In genomic region chr1:42815938-42816599, GRCh38 we compare ENCODE assay signal across 6 cellular contexts. TPM values are rescaled to one million over a fixed set of nuclear protein-coding genes. Genes with fewer than 3 reads are reported as not detected.
A peak's percentile ranks its signal among the peaks of the same experiment; 100 is the strongest.
DNase-seq lines count a peak whose midpoint lies in the region; TF ChIP-seq lines count a peak whose summit lies in the region.

No MANE protein-coding gene starts in this region.

- no peaks in the 10 kb centered on the region for H3K79me2 ChIP-seq in Karpas-422 (ENCODE audit: low read length)

- no peaks in the 10 kb centered on the region for H3K9me3 ChIP-seq in CD8-positive, alpha-beta memory T cell (ENCODE audit: low read length)
- H3K9me3 ChIP-seq in Karpas-422 (ENCODE audit: low read length) = no peaks in the 10 kb centered on the region

- H3K27me3 Mint-ChIP-seq in CD8-positive, alpha-beta memory T cell = no peaks in the 10 kb centered on the region
- H3K27me3 Mint-ChIP-seq in osteocyte (ENCODE audit: unreplicated experiment) = no peaks in the 10 kb centered on the region

- peak overlapping the region; percentile 78 for H3K9ac ChIP-seq in Karpas-422 (ENCODE audit: low read length)

- TF ChIP-seq CTCF in osteocyte (IDR thresholded peaks at IDR 0.05) = no peak

- peak overlapping the region; percentile 84 to 98 (median 94) for H3K27ac Mint-ChIP-seq in CD8-positive, alpha-beta memory T cell
- peak overlapping the region; percentile 88 for H3K27ac Mint-ChIP-seq in osteocyte (ENCODE audit: unreplicated experiment)

- H3K4me1 ChIP-seq in CD8-positive, alpha-beta memory T cell (ENCODE audit: insufficient read depth, low read length) = peaks cover 10% of the 10 kb centered on the region
- H3K4me1 ChIP-seq in Karpas-422 (ENCODE audit: low read length) = peaks cover 16% of the 10 kb centered on the region

- CTCF ChIA-PET in CD8-positive, alpha-beta memory T cell (lab: Charles Lee) = interaction anchor here (1.0 to 2.8 kb wide), 3 partner anchors 31 to 482 kb away, joined by 3 to 14 read pairs (median 3); partner anchors contain the start of genes P3H1 and ZNF691

- POLR2A ChIA-PET in CD8-positive, alpha-beta memory T cell (lab: Charles Lee) = interaction anchor here (1.2 to 3.6 kb wide), 3 partner anchors 31 to 158 kb away, joined by 3 to 30 read pairs (median 7); partner anchors contain the start of genes C1orf50, P3H1, PPIH and ZNF691

- H3K9me3 Mint-ChIP-seq in CD8-positive, alpha-beta memory T cell = no peaks in the 10 kb centered on the region
- no peaks in the 10 kb centered on the region for H3K9me3 Mint-ChIP-seq in osteocyte (ENCODE audit: unreplicated experiment)

- no peaks in the 10 kb centered on the region for H3K27me3 ChIP-seq in CD8-positive, alpha-beta memory T cell (ENCODE audit: insufficient read depth, low read length, poor library complexity, severe bottlenecking)
- H3K27me3 ChIP-seq in Karpas-422 (ENCODE audit: low read length) = no peaks in the 10 kb centered on the region

- peak overlapping the region; percentile 76 for H3K27ac ChIP-seq in CD8-positive, alpha-beta memory T cell (ENCODE audit: low read depth, low read length)
- no peak overlapping the region for H3K27ac ChIP-seq in Karpas-422 (ENCODE audit: low read length)

- H3K4me3 Mint-ChIP-seq in CD8-positive, alpha-beta memory T cell = peak overlapping the region; percentile 78 to 91 (median 85)
- peak overlapping the region; percentile 84 for H3K4me3 Mint-ChIP-seq in osteocyte (ENCODE audit: unreplicated experiment)

- peaks cover 0 to 13% (median 5%) of the 10 kb centered on the region in 3 donors for H3K36me3 Mint-ChIP-seq in CD8-positive, alpha-beta memory T cell
- peaks cover 11% of the 10 kb centered on the region for H3K36me3 Mint-ChIP-seq in osteocyte (ENCODE audit: unreplicated experiment)

- H3K9me2 ChIP-seq in Karpas-422 (replicated peaks; ENCODE audit: insufficient read depth, low read length) = no peaks in the 10 kb centered on the region

- H2AFZ ChIP-seq in Karpas-422 (ENCODE audit: low read length) = peak overlapping the region; percentile 58; the same call in 1 of the 2 replicates

- H3K4me2 ChIP-seq in Karpas-422 (ENCODE audit: low read depth, low read length, poor library complexity, severe bottlenecking) = peak overlapping the region; percentile 83

- peaks cover 18 to 29% (median 26%) of the 10 kb centered on the region in 3 donors for H3K4me1 Mint-ChIP-seq in CD8-positive, alpha-beta memory T cell
- peaks cover 29% of the 10 kb centered on the region for H3K4me1 Mint-ChIP-seq in osteocyte (ENCODE audit: unreplicated experiment)

- no peaks in the 10 kb centered on the region for H4K20me1 ChIP-seq in Karpas-422 (ENCODE audit: insufficient read depth, low read depth, low read length)

- H3K36me3 ChIP-seq in CD8-positive, alpha-beta memory T cell (ENCODE audit: insufficient read depth, low read length) = peaks cover 3% of the 10 kb centered on the region
- H3K36me3 ChIP-seq in Karpas-422 (ENCODE audit: insufficient read depth, low read length) = no peaks in the 10 kb centered on the region

- H3K4me3 ChIP-seq in CD8-positive, alpha-beta memory T cell (ENCODE audit: low read length) = peak overlapping the region; percentile 60
- H3K4me3 ChIP-seq in Karpas-422 (ENCODE audit: low read length) = peak overlapping the region; percentile 83

- DNase-seq in CD8-positive, alpha-beta memory T cell = peak in 3 of 5 donors; percentile 2 to 28 (median 3)
- DNase-seq in Karpas-422 (peak; percentile 42), osteocyte (ENCODE audit: extremely low spot score, unreplicated experiment) (no peak), H4 (ENCODE audit: low spot score) (no peak), mucosa of gallbladder (ENCODE audit: low spot score) (no peak)
- peak; percentile 1 for DNase-seq in central memory CD4-positive, alpha-beta T cell

RNA-seq across cellular contexts. Expression of gene ERMAP, which starts 0.9 kb away (rescaled TPM):
- 1 to 10 TPM; 3.5 to 3.6 TPM for total RNA-seq in CD8-positive, alpha-beta memory T cell
- polyA plus RNA-seq in CD8-positive, alpha-beta memory T cell = 3.1 TPM
- 0.54 and 1.6 TPM in 2 replicates for total RNA-seq in Karpas-422 (2014; rRNA removed; shearing (Covaris generic); ENCODE audit: low replicate concordance)
- total RNA-seq in osteocyte = 13.2 and 13.8 TPM in 2 replicates
- total RNA-seq in H4 (2014; rRNA removed; shearing (Covaris generic)) = 13.0 and 21.2 TPM in 2 replicates
- total RNA-seq in mucosa of gallbladder = 16.6 TPM

RNA-seq across cellular contexts. Expression of gene SVBP, which starts 1.1 kb away (rescaled TPM):
- total RNA-seq in CD8-positive, alpha-beta memory T cell = 10 to 100 TPM; 12.6 to 16.4 TPM
- polyA plus RNA-seq in CD8-positive, alpha-beta memory T cell = 38.4 TPM
- 18.2 and 45.4 TPM in 2 replicates for total RNA-seq in Karpas-422 (2014; rRNA removed; shearing (Covaris generic); ENCODE audit: low replicate concordance)
- total RNA-seq in osteocyte (36.5 and 36.8 TPM in 2 replicates), mucosa of gallbladder (17.8 TPM)
- 33.5 and 43.3 TPM in 2 replicates for total RNA-seq in H4 (2014; rRNA removed; shearing (Covaris generic))

RNA-seq across cellular contexts. Expression of gene ZNF691, which starts 30.3 kb away (rescaled TPM):
- 10 to 100 TPM; 10.8 TPM for total RNA-seq in CD8-positive, alpha-beta memory T cell
- polyA plus RNA-seq in CD8-positive, alpha-beta memory T cell = 9.5 TPM
- total RNA-seq in Karpas-422 (2014; rRNA removed; shearing (Covaris generic); ENCODE audit: low replicate concordance) = 15.4 and 18.3 TPM in 2 replicates
- total RNA-seq in osteocyte (8.7 and 10.7 TPM in 2 replicates), mucosa of gallbladder (10.6 TPM)
- 16.3 and 17.7 TPM in 2 replicates for total RNA-seq in H4 (2014; rRNA removed; shearing (Covaris generic))

RNA-seq across cellular contexts. Expression of gene TMEM269, which starts 31.3 kb away (rescaled TPM):
- total RNA-seq in CD8-positive, alpha-beta memory T cell = under 1 TPM; 0.16 to 0.20 TPM
- not detected for polyA plus RNA-seq in CD8-positive, alpha-beta memory T cell
- not detected in 2 replicates for total RNA-seq in Karpas-422 (2014; rRNA removed; shearing (Covaris generic); ENCODE audit: low replicate concordance)
- total RNA-seq in osteocyte (0.21 and 0.67 TPM in 2 replicates), mucosa of gallbladder (0.06 TPM)
- total RNA-seq in H4 (2014; rRNA removed; shearing (Covaris generic)) = 0.04 and 0.08 TPM in 2 replicates

RNA-seq across cellular contexts. Expression of gene C1orf50, which starts 49.0 kb away (rescaled TPM):
- total RNA-seq in CD8-positive, alpha-beta memory T cell = 1 to 10 TPM; 5.4 to 8.7 TPM
- 3.5 TPM for polyA plus RNA-seq in CD8-positive, alpha-beta memory T cell
- total RNA-seq in Karpas-422 (2014; rRNA removed; shearing (Covaris generic); ENCODE audit: low replicate concordance) = 5.5 and 12.2 TPM in 2 replicates
- total RNA-seq in osteocyte (5.3 and 5.6 TPM in 2 replicates), mucosa of gallbladder (6.7 TPM)
- total RNA-seq in H4 (2014; rRNA removed; shearing (Covaris generic)) = 1.5 and 5.8 TPM in 2 replicates

Comparison
In these comparisons a context has a peak if more than half of its experiments do, and no peak if none do; other contexts are left out.
1. DNase-seq: peak in CD8-positive, alpha-beta memory T cell (3 of 5), Karpas-422 (single experiment) and central memory CD4-positive, alpha-beta T cell (single experiment); none in osteocyte (single experiment), H4 (single experiment) and mucosa of gallbladder (single experiment).